In genomic region chrX:154019633-154020499, GRCh38 we compare ENCODE assay signal across 8 cellular contexts. TPM values are rescaled to one million over a fixed set of nuclear protein-coding genes. Genes with fewer than 3 reads are reported as not detected.
A peak's percentile ranks its signal among the peaks of the same experiment; 100 is the strongest.
DNase-seq lines count a peak whose midpoint lies in the region; ATAC-seq and TF ChIP-seq lines count a peak whose summit lies in the region.

IRAK1 (minus strand) TSS chrX:154019902; CDS start chrX:154019812, 90 bp downstream.

- POLR2A ChIA-PET in PC-3 (lab: Charles Lee; ENCODE audit: unreplicated experiment), result interaction anchor here (0.6 kb wide), 1 partner anchor 507 kb away, joined by 3 read pairs; no protein-coding TSS in a partner anchor
- POLR2A ChIA-PET in naive thymus-derived CD8-positive, alpha-beta T cell (lab: Charles Lee), result interaction anchor here (0.8 to 3.5 kb wide), 14 partner anchors 10 to 307 kb away, joined by 3 to 34 read pairs (median 4); partner anchors contain the start of genes HCFC1, MECP2 and TMEM187

- no peaks in the 10 kb centered on the region for H4K20me1 ChIP-seq in PC-3 (ENCODE audit: low read length)

- H3K9me2 ChIP-seq in PC-3 (replicated peaks; ENCODE audit: low read length), result no peaks in the 10 kb centered on the region

- peaks cover 24% of the 10 kb centered on the region for H3K4me1 ChIP-seq in PC-3 (ENCODE audit: insufficient read depth, low read length)
- peaks cover 4% of the 10 kb centered on the region for H3K4me1 ChIP-seq in thymus (ENCODE audit: control insufficient read depth, insufficient read depth, low read length)

- peak within 1 kb of the TSS; percentile 97 for H3K9ac ChIP-seq in PC-3 (ENCODE audit: low read length)

- peak within 1 kb of the TSS; percentile 63; the same call in 1 of the 2 replicates for H2AFZ ChIP-seq in PC-3 (ENCODE audit: low read length)

- peak; percentile 57 for ATAC-seq in GM18867 (IDR thresholded peaks at IDR 0.05; ENCODE audit: unreplicated experiment)
- ATAC-seq in HG03135 (IDR thresholded peaks at IDR 0.05; ENCODE audit: unreplicated experiment), result peak; percentile 51
- ATAC-seq in PC-3, result peak; percentile 80
- ATAC-seq in naive thymus-derived CD8-positive, alpha-beta T cell, result peak; percentile 77 to 80

- TF ChIP-seq CTCF in AG10803 (conservative IDR thresholded peaks at IDR 0.05; ENCODE audit: low read length) (no peak), PC-3 (conservative IDR thresholded peaks at IDR 0.05; ENCODE audit: low read depth, low read length) (no peak)

- H3K9me3 ChIP-seq in PC-3 (ENCODE audit: low read length), result no peaks in the 10 kb centered on the region
- no peaks in the 10 kb centered on the region for H3K9me3 ChIP-seq in thymus (ENCODE audit: control insufficient read depth)

- H3K9me3 Mint-ChIP-seq in naive thymus-derived CD8-positive, alpha-beta T cell, result no peaks in the 10 kb centered on the region

- CTCF ChIA-PET in PC-3 (lab: Charles Lee), result interaction anchor here (0.5 kb wide), 1 partner anchor 373 kb away, joined by 4 read pairs; the partner anchor contains the start of gene DUSP9

- no peaks in the 10 kb centered on the region for H3F3A ChIP-seq in PC-3 (ENCODE audit: low read length, unreplicated experiment)

- intact Hi-C loops in PC-3 (cut with micrococcal nuclease), result no loop called here

- peak within 1 kb of the TSS; percentile 79 to 91 (median 86) for H3K4me3 Mint-ChIP-seq in naive thymus-derived CD8-positive, alpha-beta T cell

- H3K4me2 ChIP-seq in PC-3 (ENCODE audit: low read length), result peak within 1 kb of the TSS; percentile 100

- H3K27ac Mint-ChIP-seq in naive thymus-derived CD8-positive, alpha-beta T cell, result peak within 1 kb of the TSS; percentile 87 to 95 (median 94)

- H3K36me3 ChIP-seq in PC-3 (ENCODE audit: low read depth, low read length) (peaks cover 18% of the 10 kb centered on the region), thymus (ENCODE audit: control insufficient read depth, insufficient read depth) (peaks cover 28% of the 10 kb centered on the region)

- under 1% methylated on average over 93 of the region's 96 CpGs for WGBS in thymus

- peaks cover 10 to 35% (median 22%) of the 10 kb centered on the region in 4 donors for H3K4me1 Mint-ChIP-seq in naive thymus-derived CD8-positive, alpha-beta T cell

- peaks cover 0 to 11% (median 0%) of the 10 kb centered on the region in 3 donors for H3K36me3 Mint-ChIP-seq in naive thymus-derived CD8-positive, alpha-beta T cell

- H3K4me3 ChIP-seq in AG10803 (ENCODE audit: low read length), result peak within 1 kb of the TSS; percentile 62
- peak within 1 kb of the TSS; percentile 97 for H3K4me3 ChIP-seq in PC-3 (ENCODE audit: low read length)
- H3K4me3 ChIP-seq in thymus (ENCODE audit: low read length), result peak within 1 kb of the TSS; percentile 69

- BruUV-seq in PC-3 (replicated peaks; lab: Mats Ljungman, UMichigan), result no TSS peak

- no peaks in the 10 kb centered on the region for H3K27me3 Mint-ChIP-seq in naive thymus-derived CD8-positive, alpha-beta T cell

- H3K27me3 ChIP-seq in PC-3 (ENCODE audit: low read length) (no peaks in the 10 kb centered on the region), thymus (ENCODE audit: control insufficient read depth, insufficient read depth) (no peaks in the 10 kb centered on the region)

- DNase-seq in AG10803 (ENCODE audit: low read depth) (peak; percentile 51), PC-3 (peak; percentile 73), fibroblast of peridontal ligament (ENCODE audit: extremely low read depth) (peak; percentile 28)
- peak; percentile 44 for DNase-seq in activated T-helper 9 cell treated with anti-CD3 and anti-CD28 coated beads, Interleukin-2, amount 50 U/mL, for 16 hours (ENCODE audit: low read depth)
- DNase-seq in naive thymus-derived CD8-positive, alpha-beta T cell, result peak in 8 of 10 donors; percentile 15 to 53 (median 47)

- H3K79me2 ChIP-seq in PC-3 (ENCODE audit: low read length), result peaks cover 51% of the 10 kb centered on the region

- H3K27ac ChIP-seq in PC-3 (ENCODE audit: low read length) (peak within 1 kb of the TSS; percentile 79), thymus (ENCODE audit: low read depth) (peak within 1 kb of the TSS; percentile 86)

RNA-seq across cellular contexts. Expression of gene IRAK1, which starts in this region (rescaled TPM):
- total RNA-seq in PC-3 (2014; rRNA removed), result 366 and 427 TPM in 2 replicates
- 10 to 100 TPM; 68.8 to 76.6 TPM for total RNA-seq in naive thymus-derived CD8-positive, alpha-beta T cell
- polyA plus RNA-seq in naive thymus-derived CD8-positive, alpha-beta T cell, result 10 to 100 TPM; 23.9 to 44.7 (median 27.8) TPM
- 44.0 TPM for polyA plus RNA-seq in thymus

Comparison
In these comparisons a context has a peak if more than half of its experiments do, and no peak if none do; other contexts are left out.
1. Peak in every context shown above with its lines: DNase-seq, ATAC-seq, H3K4me3 ChIP-seq and H3K27ac ChIP-seq.